Comparison of ENCODE assay signal across 10 cellular contexts in the genomic region with DNA sequence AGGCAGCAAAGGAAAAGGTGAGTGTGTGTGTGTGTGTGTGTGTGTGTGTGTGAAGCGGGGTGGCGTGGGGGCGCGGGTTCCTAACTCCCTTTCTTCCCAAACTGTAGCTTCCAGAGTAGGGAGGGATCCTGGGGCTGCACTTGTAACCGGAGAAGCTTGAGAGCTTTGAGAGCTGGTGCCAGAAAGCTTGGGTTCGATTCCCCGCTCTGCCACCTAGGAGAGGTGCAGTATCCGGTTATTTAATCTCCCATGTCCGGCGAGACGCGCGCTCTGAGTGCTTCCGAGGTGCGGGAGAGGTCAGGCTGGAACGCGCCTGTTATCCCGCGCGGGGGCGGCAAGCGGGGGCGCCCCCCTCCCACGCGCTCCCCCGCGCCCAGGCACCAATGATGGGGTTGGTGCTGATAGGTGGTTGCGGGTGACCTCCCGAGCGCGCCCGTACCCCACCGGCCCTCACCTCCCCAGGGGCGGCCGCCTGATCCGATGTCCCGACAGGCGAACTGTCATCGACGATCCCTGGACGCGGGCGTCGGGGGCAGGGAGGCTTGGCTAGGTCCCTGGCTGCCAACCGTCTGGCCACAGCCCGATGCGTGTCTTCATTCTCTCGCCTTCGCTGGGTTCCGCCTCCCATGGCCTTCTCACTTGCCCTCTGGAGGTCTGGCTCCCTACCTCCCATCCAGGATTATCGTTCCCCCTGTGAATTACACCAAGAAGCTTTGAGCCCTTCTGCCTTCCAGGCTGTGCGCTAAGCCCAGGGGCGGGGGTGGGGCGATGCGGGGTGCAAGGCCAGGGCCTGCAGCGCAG. TPM values are rescaled to one million over a fixed set of nuclear protein-coding genes. Genes with fewer than 3 reads are reported as not detected.
DNase-seq lines count a peak whose midpoint lies in the region; ATAC-seq and TF ChIP-seq lines count a peak whose summit lies in the region.
"Had no signal": no experiment of that assay in that cellular context is flagged by ENCODE, and none has a peak within 500 bp of the region (broad histone marks: within the 10 kb centered on the region; RNA-seq: fewer than 3 reads in every experiment).

No MANE protein-coding gene starts in this region.

- no peak overlapping the region for H3K4me3 Mint-ChIP-seq in activated T-cell treated with anti-CD3 and anti-CD28 coated beads, Interleukin-2, amount 50 U/mL, for 24 hours
- H3K4me3 Mint-ChIP-seq in endothelial cell (ENCODE audit: unreplicated experiment) = no peak overlapping the region

- H3K9me3 Mint-ChIP-seq in activated T-cell treated with anti-CD3 and anti-CD28 coated beads, Interleukin-2, amount 50 U/mL, for 24 hours = no peaks in the 10 kb centered on the region
- no peaks in the 10 kb centered on the region for H3K9me3 Mint-ChIP-seq in endothelial cell (ENCODE audit: unreplicated experiment)

- TF ChIP-seq CTCF in endothelial cell (IDR thresholded peaks at IDR 0.05; ENCODE audit: unreplicated experiment) (no peak), mucosa of descending colon (IDR thresholded peaks at IDR 0.05) (no peak), upper lobe of left lung (IDR thresholded peaks at IDR 0.05) (no peak)

- 22 to 32% methylated on average over 28 to 37 of the region's 56 CpGs for WGBS in upper lobe of left lung, 2 donors

- H3K36me3 Mint-ChIP-seq in activated T-cell treated with anti-CD3 and anti-CD28 coated beads, Interleukin-2, amount 50 U/mL, for 24 hours (ENCODE audit: low read depth) = no peaks in the 10 kb centered on the region
- H3K36me3 Mint-ChIP-seq in endothelial cell (ENCODE audit: low read depth, unreplicated experiment) = no peaks in the 10 kb centered on the region

- DNase-seq in activated T-cell treated with anti-CD3 and anti-CD28 coated beads, Interleukin-2, amount 50 U/mL, for 24 hours = peak; percentile 28
- DNase-seq in activated T-cell treated with anti-CD3 and anti-CD28 coated beads for 4 hours = no peak
- DNase-seq in endothelial cell (ENCODE audit: low spot score) = peak; percentile 42
- DNase-seq in mucosa of descending colon = peak in 1 of 3 donors; percentile 56
- peak in 1 of 2 donors; percentile 87 for DNase-seq in upper lobe of left lung
- DNase-seq in dedifferentiated amniotic fluid mesenchymal stem cell (ENCODE audit: extremely low spot score) = no peak
- DNase-seq in NCI-H1105 treated with DMSO at 0.1 percent for 48 hours (lab: John Stamatoyannopoulos, UW) = no peak
- DNase-seq: NCI-H748 treated with DMSO at 0.1 percent for 48 hours; stimulated activated CD4-positive, alpha-beta T cell treated with anti-CD3 and anti-CD28 coated beads, Interleukin-4, amount 100 ng/mL, for 24 hours had no signal

- H3K27me3 ChIP-seq in upper lobe of left lung = peaks cover 0 to 3% (median 0%) of the 10 kb centered on the region in 4 donors

- no peak for TF ChIP-seq POLR2A in upper lobe of left lung (IDR thresholded peaks at IDR 0.05)

- H3K4me3 ChIP-seq in mucosa of descending colon (no peak overlapping the region), upper lobe of left lung (peak overlapping the region; percentile 10 to 44 (median 34))

- H3K27me3 Mint-ChIP-seq in activated T-cell treated with anti-CD3 and anti-CD28 coated beads, Interleukin-2, amount 50 U/mL, for 24 hours = peaks cover 33% of the 10 kb centered on the region
- no peaks in the 10 kb centered on the region for H3K27me3 Mint-ChIP-seq in endothelial cell (ENCODE audit: unreplicated experiment)

- intact Hi-C loops in mucosa of descending colon (cut with DNase I, micrococcal nuclease) = no loop called here

- TF ChIP-seq EP300 in upper lobe of left lung (IDR thresholded peaks at IDR 0.05) = no peak

- H3K36me3 ChIP-seq in mucosa of descending colon (ENCODE audit: low read depth) = no peaks in the 10 kb centered on the region
- H3K36me3 ChIP-seq in upper lobe of left lung = no peaks in the 10 kb centered on the region

- ATAC-seq in mucosa of descending colon = peak; percentile 31
- ATAC-seq in upper lobe of left lung (ENCODE audit: low FRiP score in 2 of 2) = peak; percentile 57 to 66
- ATAC-seq in HG03565 (IDR thresholded peaks at IDR 0.05; ENCODE audit: unreplicated experiment) = no peak

- H3K4me1 Mint-ChIP-seq in activated T-cell treated with anti-CD3 and anti-CD28 coated beads, Interleukin-2, amount 50 U/mL, for 24 hours (ENCODE audit: low read depth) = no peaks in the 10 kb centered on the region
- H3K4me1 Mint-ChIP-seq in endothelial cell (ENCODE audit: unreplicated experiment) = peaks cover 6% of the 10 kb centered on the region

- no peaks in the 10 kb centered on the region for H3K9me3 ChIP-seq in mucosa of descending colon
- no peaks in the 10 kb centered on the region for H3K9me3 ChIP-seq in upper lobe of left lung

- H3K4me1 ChIP-seq in mucosa of descending colon (ENCODE audit: low read depth) (no peaks in the 10 kb centered on the region), upper lobe of left lung (peaks cover 0 to 5% (median 2%) of the 10 kb centered on the region in 4 donors)

- no peak overlapping the region for H3K27ac Mint-ChIP-seq in activated T-cell treated with anti-CD3 and anti-CD28 coated beads, Interleukin-2, amount 50 U/mL, for 24 hours
- peak overlapping the region; percentile 36 for H3K27ac Mint-ChIP-seq in endothelial cell (ENCODE audit: unreplicated experiment)

- H3K27ac ChIP-seq in upper lobe of left lung = peak overlapping the region; percentile 57 to 82 (median 69)

RNA-seq across cellular contexts. Expression of gene RACGAP1, which starts 7.4 kb away (rescaled TPM):
- total RNA-seq in endothelial cell (ENCODE audit: unreplicated experiment) (19.5 TPM), mucosa of descending colon (10 to 100 TPM; 16.0 to 45.5 (median 34.4) TPM), upper lobe of left lung (10 to 100 TPM; 10.3 to 22.4 (median 18.4) TPM)

RNA-seq across cellular contexts. Expression of gene ASIC1, which starts 24.7 kb away (rescaled TPM):
- total RNA-seq in endothelial cell (ENCODE audit: unreplicated experiment) = 1.9 TPM
- 1 to 10 TPM in 2 of 3 donors, under 1 TPM in 1; 0.35 to 9.9 (median 1.7) TPM for total RNA-seq in mucosa of descending colon
- 1 to 10 TPM in 2 of 6 donors, under 1 TPM in 2, not detected in 2; 0.15 to 2.7 (median 1.1) TPM for total RNA-seq in upper lobe of left lung

RNA-seq across cellular contexts. Expression of gene SMARCD1, which starts 52.4 kb away (rescaled TPM):
- total RNA-seq in endothelial cell (ENCODE audit: unreplicated experiment) (101 TPM), mucosa of descending colon (10 to 100 TPM; 34.2 to 44.9 (median 38.9) TPM), upper lobe of left lung (10 to 100 TPM; 44.6 to 76.2 (median 51.0) TPM)

RNA-seq across cellular contexts. Expression of gene AQP6, which starts 60.0 kb away (rescaled TPM):
- total RNA-seq in endothelial cell (ENCODE audit: unreplicated experiment) (not detected), mucosa of descending colon (under 1 TPM in 1 of 3 donors, not detected in 2; 0.54 TPM), upper lobe of left lung (under 1 TPM in 4 of 6 donors, not detected in 2; 0.06 to 0.39 (median 0.24) TPM)

Comparison
In these comparisons a context has a peak if more than half of its experiments do, and no peak if none do; other contexts are left out.
1. DNase-seq: peak in activated T-cell treated with anti-CD3 and anti-CD28 coated beads, Interleukin-2, amount 50 U/mL, for 24 hours (single experiment) and endothelial cell (single experiment); none in activated T-cell treated with anti-CD3 and anti-CD28 coated beads for 4 hours (single experiment), dedifferentiated amniotic fluid mesenchymal stem cell (single experiment) and NCI-H1105 treated with DMSO at 0.1 percent for 48 hours (single experiment).